8 cellular contexts compared by ENCODE assay signal in genomic region chr12:96241484-96242256, GRCh38.
DNase-seq lines count a peak whose midpoint lies in the region; ATAC-seq lines count a peak whose summit lies in the region.

No MANE protein-coding gene starts in this region.

- ATAC-seq in GM18502 (IDR thresholded peaks at IDR 0.05; ENCODE audit: poor library complexity, unreplicated experiment) (no peak), HG02970 (IDR thresholded peaks at IDR 0.05; ENCODE audit: low FRiP score, unreplicated experiment) (no peak), HG02884 (IDR thresholded peaks at IDR 0.05; ENCODE audit: unreplicated experiment) (no peak)

- DNase-seq in NCI-H748 (lab: John Stamatoyannopoulos, UW; ENCODE audit: unreplicated experiment) (peak; percentile 92), iris pigment epithelial cell (ENCODE audit: low read depth) (peak; percentile 61), NOMO-1 treated with DMSO at 0.1 percent for 48 hours (lab: John Stamatoyannopoulos, UW; ENCODE audit: unreplicated experiment) (no peak)
- peak; percentile 52 for DNase-seq in activated effector memory CD4-positive, alpha-beta T cell treated with Interleukin-2 at 50 U/mL for 16 hours
- DNase-seq in stimulated activated CD8-positive, alpha-beta memory T cell treated with anti-CD3 and anti-CD28 coated beads, Interleukin-4, amount 100 ng/mL, for 1 hour (ENCODE audit: low read depth in 2 of 2, low spot score in 1 of 2): peak; percentile 29 to 44
